9 cellular contexts compared by ENCODE assay signal in the genomic region with DNA sequence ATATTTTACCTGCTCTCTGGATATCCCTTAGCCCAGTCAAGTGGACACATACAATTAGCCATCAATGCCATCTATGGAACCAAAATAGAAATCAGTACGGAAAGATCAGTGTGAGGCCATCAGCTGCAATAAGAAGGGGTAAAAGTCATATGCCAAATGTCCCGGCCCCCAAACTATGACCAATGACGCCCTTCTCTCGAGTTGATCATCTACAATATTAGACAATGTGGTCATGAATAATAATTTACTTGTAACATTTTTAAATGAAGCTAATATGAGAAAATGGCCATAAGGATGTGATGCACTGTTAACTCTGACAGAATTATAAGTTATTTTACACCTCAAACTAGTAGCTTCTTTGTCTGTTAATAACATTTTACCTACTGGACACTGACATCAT.
"Had no signal": no experiment of that assay in that cellular context is flagged by ENCODE, and none has a peak within 500 bp of the region (broad histone marks: within the 10 kb centered on the region; RNA-seq: fewer than 3 reads in every experiment).

No MANE protein-coding gene starts in this region.

- H3K36me3 Mint-ChIP-seq: IgD-negative memory B cell had no signal

- H3K4me1 Mint-ChIP-seq: IgD-negative memory B cell had no signal

- DNase-seq: GM23248, GOT3, H7, HFFc6 had no signal

- H3K4me3 Mint-ChIP-seq: HFFc6, IgD-negative memory B cell had no signal

- H3K27me3 Mint-ChIP-seq: IgD-negative memory B cell had no signal

- H3K4me3 ChIP-seq: GM23248, HAP-1 had no signal

- H3K27ac ChIP-seq: GM23248, HL-60 had no signal

- H2AFZ ChIP-seq: GM23248 had no signal

- H3K9me3 ChIP-seq: HAP-1 had no signal

- H3K27ac Mint-ChIP-seq: HFFc6, IgD-negative memory B cell had no signal

- H3K9ac ChIP-seq: GM23248 had no signal

- H3K36me3 ChIP-seq: HAP-1 had no signal

- ATAC-seq: HCT116, HepG2 had no signal

- H3K4me1 ChIP-seq: HAP-1 had no signal
